Comparison of ENCODE assay signal across 36 cellular contexts in genomic region chr1:207401578-207401977, GRCh38. TPM values are rescaled to one million over a fixed set of nuclear protein-coding genes. Genes with fewer than 3 reads are reported as not detected.
A peak's percentile ranks its signal among the peaks of the same experiment; 100 is the strongest.
DNase-seq lines count a peak whose midpoint lies in the region; ATAC-seq, FAIRE-seq and TF ChIP-seq lines count a peak whose summit lies in the region.
"Had no signal": no experiment of that assay in that cellular context is flagged by ENCODE, and none has a peak within 500 bp of the region (broad histone marks: within the 10 kb centered on the region; RNA-seq: fewer than 3 reads in every experiment).

No MANE protein-coding gene starts in this region.

- no peak overlapping the region for H3K9ac ChIP-seq in OCI-LY1 (ENCODE audit: low read length)
- no peak overlapping the region for H3K9ac ChIP-seq in H1 (replicated peaks in 1 of 4; ENCODE audit: extremely low read depth in 1 of 4, low read depth in 3 of 4, low read length in 3 of 4)
- H3K9ac ChIP-seq: BLaER1 had no signal

- DNase-seq in BE2C (no peak), GM23338 (ENCODE audit: low spot score) (peak; percentile 29), H1 (ENCODE audit: low read depth in 1 of 2, low spot score in 2 of 2) (no peak), HPDE6-E6E7 (ENCODE audit: extremely low spot score) (no peak), pancreas (no peak), T-helper 17 cell (no peak), NCI-H146 (lab: John Stamatoyannopoulos, UW) (no peak)
- DNase-seq: activated CD4-positive, alpha-beta T cell treated with anti-CD3 and anti-CD28 coated beads, Interleukin-2, amount 50 U/mL, for 48 hours; activated naive CD4-positive, alpha-beta T cell treated with anti-CD3 and anti-CD28 coated beads, Interleukin-2, amount 10 ng/mL, durations not matched to agents 7 days and 5 days; adrenal gland; body of pancreas; cerebellar nuclear complex; dermis blood vessel endothelial cell; DMS153; foreskin fibroblast; GDM1; left ventricle myocardium inferior; NCI-H2081; NCI-H226; ovary; retina; stimulated activated naive CD8-positive, alpha-beta T cell treated with anti-CD3 and anti-CD28 coated beads, Interleukin-15, Interleukin-2, amounts not matched to agents 100 U/mL and 50 U/mL, for 24 hours had no signal

- H2BK5ac ChIP-seq in H1 (ENCODE audit: low read depth, low read length), result no peak overlapping the region

- CTCF ChIA-PET in H1 (lab: Charles Lee; ENCODE audit: partially characterized antibody), result interaction anchor here (0.6 to 2.8 kb wide), 22 partner anchors 8 to 384 kb away, joined by 3 to 11 read pairs (median 4); partner anchors contain the start of gene CR1

- H3K9me2 ChIP-seq in GM23338 (ENCODE audit: insufficient read depth) (no peaks in the 10 kb centered on the region), OCI-LY1 (ENCODE audit: low read depth, low read length) (no peaks in the 10 kb centered on the region)

- H4K91ac ChIP-seq in H1 (replicated peaks; ENCODE audit: insufficient read length, low read length), result no peak overlapping the region

- no peak overlapping the region for H4K5ac ChIP-seq in H1 (ENCODE audit: insufficient read length, low read depth, low read length)

- H2BK15ac ChIP-seq in H1 (ENCODE audit: low read length), result no peak overlapping the region

- no peaks in the 10 kb centered on the region for H3K9me3 Mint-ChIP-seq in GM23338

- H2BK20ac ChIP-seq in H1 (ENCODE audit: low read length), result no peak overlapping the region

- H3K36me3 ChIP-seq in BE2C (no peaks in the 10 kb centered on the region), GM23338 (ENCODE audit: insufficient read depth) (no peaks in the 10 kb centered on the region), OCI-LY1 (ENCODE audit: insufficient read depth, low read length) (no peaks in the 10 kb centered on the region), H1 (ENCODE audit: control insufficient read depth in 2 of 4, insufficient read depth in 4 of 4, low read length in 3 of 4) (no peaks in the 10 kb centered on the region), pancreas (no peaks in the 10 kb centered on the region)
- H3K36me3 ChIP-seq: adrenal gland, BLaER1, esophagus muscularis mucosa, left ventricle myocardium inferior, ovary, vagina had no signal

- H4K20me1 ChIP-seq in GM23338 (replicated peaks; ENCODE audit: insufficient read depth), result no peaks in the 10 kb centered on the region
- no peaks in the 10 kb centered on the region for H4K20me1 ChIP-seq in OCI-LY1 (ENCODE audit: insufficient read depth, low read length)
- no peaks in the 10 kb centered on the region for H4K20me1 ChIP-seq in H1 (replicated peaks in 1 of 2; ENCODE audit: control insufficient read depth in 1 of 2, insufficient read depth in 2 of 2, low read length in 2 of 2)
- H4K20me1 ChIP-seq: BLaER1 had no signal

- no peak overlapping the region for H3K27ac ChIP-seq in GM23338 (ENCODE audit: low read depth)
- no peak overlapping the region for H3K27ac ChIP-seq in OCI-LY1 (ENCODE audit: low read depth, low read length, poor library complexity, severe bottlenecking)
- H3K27ac ChIP-seq in H1 (ENCODE audit: low read depth, low read length), result no peak overlapping the region
- no peak overlapping the region for H3K27ac ChIP-seq in pancreas
- H3K27ac ChIP-seq: adrenal gland, BLaER1, esophagus muscularis mucosa, left ventricle myocardium inferior, ovary, RWPE1, vagina had no signal

- H3K27ac Mint-ChIP-seq in GM23338 (no peak overlapping the region), T-helper 17 cell (no peak overlapping the region)
- H3K27ac Mint-ChIP-seq: activated naive CD4-positive, alpha-beta T cell treated with anti-CD3 and anti-CD28 coated beads, Interleukin-2, amount 10 ng/mL, durations not matched to agents 7 days and 5 days had no signal

- H3K9me3 ChIP-seq in BE2C (no peaks in the 10 kb centered on the region), OCI-LY1 (ENCODE audit: low read length) (no peaks in the 10 kb centered on the region), H1 (ENCODE audit: insufficient read depth in 2 of 2, low read depth in 1 of 2, low read length in 1 of 2) (no peaks in the 10 kb centered on the region), pancreas (no peaks in the 10 kb centered on the region), T-helper 17 cell (ENCODE audit: control insufficient read depth, low read length, poor library complexity, severe bottlenecking) (no peaks in the 10 kb centered on the region)
- H3K9me3 ChIP-seq: adrenal gland, BLaER1, esophagus muscularis mucosa, left ventricle myocardium inferior, ovary, vagina had no signal

- no peaks in the 10 kb centered on the region for H3F3A ChIP-seq in GM23338 (replicated peaks; ENCODE audit: low read depth)
- H3F3A ChIP-seq in OCI-LY1 (ENCODE audit: insufficient read depth, low read length), result no peaks in the 10 kb centered on the region

- H3K27me3 ChIP-seq in BE2C (peaks cover 10% of the 10 kb centered on the region), GM23338 (ENCODE audit: insufficient read depth) (no peaks in the 10 kb centered on the region), OCI-LY1 (ENCODE audit: insufficient read depth, low read length) (no peaks in the 10 kb centered on the region), H1 (replicated peaks in 1 of 4; ENCODE audit: control insufficient read depth in 3 of 4, extremely low read depth in 1 of 4, insufficient read depth in 3 of 4, low read length in 3 of 4) (no peaks in the 10 kb centered on the region), pancreas (no peaks in the 10 kb centered on the region)
- H3K27me3 ChIP-seq: adrenal gland, BLaER1, body of pancreas, esophagus muscularis mucosa, ovary, vagina had no signal

- 95% methylated on average over 7 of the region's 7 CpGs; no CpG with 5 or more reads in 1 of the 2 experiments for WGBS in H1 (ENCODE audit: extremely low coverage in 1 of 2, insufficient coverage in 1 of 2, insufficient read length in 1 of 2, insufficient replicate concordance in 2 of 2, low coverage in 1 of 2, low lambda C conversion rate in 2 of 2, missing lambda C conversion rate in 1 of 2), 2 experiments
- 89 to 96% methylated on average over 7 of the region's 7 CpGs for WGBS in pancreas, 2 donors

- H3K79me1 ChIP-seq in H1 (ENCODE audit: low read depth, low read length), result no peaks in the 10 kb centered on the region

- no peak overlapping the region for H3K4me2 ChIP-seq in GM23338
- H3K4me2 ChIP-seq in OCI-LY1 (ENCODE audit: low read length), result no peak overlapping the region
- H3K4me2 ChIP-seq in H1 (ENCODE audit: insufficient read depth in 1 of 2, low read depth in 2 of 2, low read length in 2 of 2), result no peak overlapping the region
- H3K4me2 ChIP-seq: BLaER1, smooth muscle cell had no signal

- H2AK5ac ChIP-seq in H1 (ENCODE audit: low read depth, low read length), result no peak overlapping the region

- H3K4ac ChIP-seq in H1 (replicated peaks; ENCODE audit: insufficient read length, low read depth, low read length), result no peak overlapping the region

- POLR2A ChIA-PET in H1 (lab: Charles Lee; ENCODE audit: partially characterized antibody), result interaction anchor here (1.3 kb wide), 1 partner anchor 80 kb away, joined by 3 read pairs; the partner anchor contains the start of gene CD55

- no peak overlapping the region for H3K14ac ChIP-seq in H1 (ENCODE audit: insufficient read length)

- H3K4me1 ChIP-seq in BE2C (no peaks in the 10 kb centered on the region), GM23338 (ENCODE audit: insufficient read depth) (no peaks in the 10 kb centered on the region), OCI-LY1 (ENCODE audit: insufficient read depth, low read length, severe bottlenecking) (no peaks in the 10 kb centered on the region), H1 (replicated peaks in 1 of 4; ENCODE audit: control insufficient read depth in 3 of 4, insufficient read depth in 4 of 4, low read length in 3 of 4) (peaks cover 0 to 2% (median 0%) of the 10 kb centered on the region in 4 experiments; a peak in 1 of 7 replicates), pancreas (peaks cover 0 to 3% (median 0%) of the 10 kb centered on the region in 3 donors)
- H3K4me1 ChIP-seq: adrenal gland, BLaER1, body of pancreas, esophagus muscularis mucosa, left ventricle myocardium inferior, vagina had no signal

- no peak overlapping the region for H2BK120ac ChIP-seq in H1 (replicated peaks; ENCODE audit: low read depth, low read length)

- H3K27me3 Mint-ChIP-seq in GM23338 (ENCODE audit: insufficient read depth, low read depth, poor library complexity) (no peaks in the 10 kb centered on the region), T-helper 17 cell (no peaks in the 10 kb centered on the region)
- H3K27me3 Mint-ChIP-seq: activated naive CD4-positive, alpha-beta T cell treated with anti-CD3 and anti-CD28 coated beads, Interleukin-2, amount 10 ng/mL, durations not matched to agents 7 days and 5 days had no signal

- 0 out of 2 replicates have a peak overlapping the region, but pooled peaks have one; percentile 6 for H2AFZ ChIP-seq in GM23338
- no peak overlapping the region for H2AFZ ChIP-seq in OCI-LY1 (ENCODE audit: low read length)
- H2AFZ ChIP-seq in H1 (ENCODE audit: low read length), result no peak overlapping the region

- H3K18ac ChIP-seq in H1 (ENCODE audit: extremely low read depth, low read length), result no peak overlapping the region

- H3K56ac ChIP-seq in H1 (replicated peaks; ENCODE audit: insufficient read length, low read depth, low read length), result no peak overlapping the region

- no peak overlapping the region for H3K4me3 Mint-ChIP-seq in GM23338
- H3K4me3 Mint-ChIP-seq in T-helper 17 cell, result no peak overlapping the region
- H3K4me3 Mint-ChIP-seq: activated naive CD4-positive, alpha-beta T cell treated with anti-CD3 and anti-CD28 coated beads, Interleukin-2, amount 10 ng/mL, durations not matched to agents 7 days and 5 days had no signal

- no peak overlapping the region for H3K23ac ChIP-seq in H1 (ENCODE audit: insufficient read length)

- H3K4me1 Mint-ChIP-seq in GM23338, result no peaks in the 10 kb centered on the region
- H3K4me1 Mint-ChIP-seq in T-helper 17 cell, result no peaks in the 10 kb centered on the region

- H3K23me2 ChIP-seq in H1 (ENCODE audit: low read depth, low read length), result no peaks in the 10 kb centered on the region

- no peak overlapping the region for H2BK12ac ChIP-seq in H1 (ENCODE audit: low read depth, low read length)

- TF ChIP-seq POLR2A in H1 (IDR thresholded peaks at IDR 0.05; ENCODE audit: control extremely low read depth in 1 of 2, low read depth in 2 of 2, low read length in 2 of 2), result no peak

- H3K4me3 ChIP-seq in BE2C (ENCODE audit: low read depth, low read length) (no peak overlapping the region), GM23338 (no peak overlapping the region), OCI-LY1 (ENCODE audit: low read depth, low read length, poor library complexity, severe bottlenecking) (no peak overlapping the region), H1 (ENCODE audit: extremely low read depth in 1 of 4, insufficient read depth in 2 of 4, low read depth in 3 of 4, low read length in 4 of 4) (no peak overlapping the region), pancreas (no peak overlapping the region)
- H3K4me3 ChIP-seq: adrenal gland, BLaER1, body of pancreas, esophagus muscularis mucosa, left ventricle myocardium inferior, ovary, smooth muscle cell, vagina had no signal

- ATAC-seq in GM23338, result no peak; the same call in 2 of the 3 replicates
- ATAC-seq in pancreas, result no peak
- ATAC-seq in T-helper 17 cell, result no peak
- ATAC-seq: activated CD4-positive, CD25-positive, alpha-beta regulatory T cell treated with anti-CD3 and anti-CD28 coated beads, Interleukin-2, amount 50 U/mL, for 24 hours; body of pancreas; stimulated activated naive CD8-positive, alpha-beta T cell treated with anti-CD3 and anti-CD28 coated beads, Interleukin-15, Interleukin-2, amounts not matched to agents 100 U/mL and 50 U/mL, for 24 hours had no signal

- no peak for TF ChIP-seq EP300 in H1 (IDR thresholded peaks at IDR 0.05; ENCODE audit: borderline replicate concordance in 1 of 2, low read depth in 2 of 2, low read length in 2 of 2)

- intact Hi-C loops in pancreas (cut with DNase I), result loop anchor here in 2 of 3 donors (5.0 to 10.0 kb wide), 2 partner anchors 314 to 317 kb away; partner anchors contain the start of gene C4BPB (in 2 of the 2)

- no peak for FAIRE-seq in H1 (lab: Jason Lieb, UNC)
- FAIRE-seq in pancreas (lab: Jason Lieb, UNC), result no peak
- FAIRE-seq: endometrium, keratinocyte had no signal

- no peak overlapping the region for H4K8ac ChIP-seq in H1 (ENCODE audit: extremely low read depth, insufficient read depth, low read length)

- no peaks in the 10 kb centered on the region for H3K79me2 ChIP-seq in GM23338 (replicated peaks; ENCODE audit: insufficient read depth)
- H3K79me2 ChIP-seq in OCI-LY1 (ENCODE audit: insufficient read depth, low read length), result no peaks in the 10 kb centered on the region
- no peaks in the 10 kb centered on the region for H3K79me2 ChIP-seq in H1 (ENCODE audit: control insufficient read depth in 1 of 2, insufficient read depth in 2 of 2, low read length in 2 of 2)

- TF ChIP-seq CTCF in BE2C (IDR thresholded peaks at IDR 0.05; ENCODE audit: low read depth, low read length) (peak; percentile 35; the same call in 1 of the 2 replicates), GM23338 (conservative IDR thresholded peaks at IDR 0.05; ENCODE audit: low read depth in 2 of 2) (peak; percentile 57 to 69), OCI-LY1 (IDR thresholded peaks at IDR 0.05; ENCODE audit: low read length) (peak; percentile 44; the same call in 1 of the 2 replicates), H1 (IDR thresholded peaks at IDR 0.05; ENCODE audit: control extremely low read depth in 1 of 3, insufficient read depth in 1 of 3, low read depth in 1 of 3, low read length in 3 of 3) (peak; percentile 18 to 43 (median 20); a peak in 3 of 4 replicates), pancreas (IDR thresholded peaks at IDR 0.05) (no peak)

- H3K36me3 Mint-ChIP-seq in GM23338 (ENCODE audit: low read depth) (no peaks in the 10 kb centered on the region), T-helper 17 cell (ENCODE audit: low read depth) (no peaks in the 10 kb centered on the region)

- TF ChIP-seq RAD21 in H1 (IDR thresholded peaks at IDR 0.05 in 1 of 2, conservative IDR thresholded peaks at IDR 0.05 in 1 of 2; ENCODE audit: low read depth in 2 of 2, low read length in 2 of 2), result peak in 1 of 2 experiments; percentile 17; a peak in 1 of 4 replicates

RNA-seq across cellular contexts. Expression of gene CR2, which starts 52.5 kb away (rescaled TPM):
- polyA plus RNA-seq in BE2C (2012; ENCODE audit: insufficient read depth, insufficient read length, low read depth), result not detected
- 4.4 and 5.4 TPM in 2 replicates for total RNA-seq in GM23338 (2014; rRNA removed; shearing (Covaris generic))
- polyA plus RNA-seq in GM23338 (2016; fragmentation: Nextera tagmentation; extraction: Ambion mirVana) (2.7 and 2.8 TPM in 2 replicates), H1 (2011; rRNA removed) (1.6 and 1.7 TPM in 2 replicates), pancreas (under 1 TPM; 0.04 to 0.07 TPM)
- total RNA-seq in H1 (2021; fragmentation: NEBNext Ultra II Directional; extraction: Animal tissue kit (Norgen Biotek cat#: 25700)), result 3.0 and 4.1 TPM in 2 replicates
- 2.2 TPM for polyA plus RNA-seq in H1 (2011; cell fraction: cytosol; rRNA removed)
- 3.7 TPM for polyA plus RNA-seq in H1 (2011; cell fraction: nucleus; rRNA removed)
- 2.0 to 4.0 TPM (median 2.9 TPM) in 4 replicates for polyA plus RNA-seq in H1 (2012, experiment 1 of 2)
- 0.16 TPM for polyA plus RNA-seq in H1 (2012, experiment 2 of 2)
- 25.7 TPM for polyA plus RNA-seq in H1 (2013, experiment 1 of 2)
- 4.3 TPM for polyA plus RNA-seq in H1 (2013, experiment 2 of 2)
- polyA minus RNA-seq in H1 (2011; rRNA and poly(A)+ RNA removed), result 2.9 and 4.3 TPM in 2 replicates
- 1.5 TPM for polyA minus RNA-seq in H1 (2011; cell fraction: cytosol; rRNA and poly(A)+ RNA removed)
- polyA minus RNA-seq in H1 (2011; cell fraction: nucleus; rRNA and poly(A)+ RNA removed), result 2.9 TPM
- total RNA-seq in pancreas (under 1 TPM in 5 of 6 donors, not detected in 1; 0.03 to 0.34 (median 0.14) TPM), T-helper 17 cell (1 to 10 TPM; 2.1 to 3.8 TPM)
- total RNA-seq: body of pancreas; dermis blood vessel endothelial cell; HT-29; left ventricle myocardium inferior; SK-MEL-5; smooth muscle cell; T-helper 1 cell treated with Interleukin-12 subunit alpha and Interleukin-12 subunit beta and Interleukin-4 antibody, amounts not matched to agents 30 ng/mL and 1 ng/mL, for 36 hours; vagina had no signal
- polyA plus RNA-seq: AG04450, keratinocyte, neural cell, smooth muscle cell had no signal

Comparison
In these comparisons a context has a peak if more than half of its experiments do, and no peak if none do; other contexts are left out.
1. CTCF ChIP-seq: peak in BE2C (single experiment), GM23338 (2 of 2), OCI-LY1 (single experiment) and H1 (3 of 3); none in pancreas (0 of 4).